ENCODE assay signal across 19 cellular contexts in genomic region chr6:150213301-150213700, GRCh38.
DNase-seq lines count a peak whose midpoint lies in the region; ATAC-seq, FAIRE-seq and TF ChIP-seq lines count a peak whose summit lies in the region.
"Had no signal": no experiment of that assay in that cellular context is flagged by ENCODE, and none has a peak within 500 bp of the region (broad histone marks: within the 10 kb centered on the region; RNA-seq: fewer than 3 reads in every experiment).

No MANE protein-coding gene starts in this region.

- BruUV-seq in K562 (replicated peaks; lab: Mats Ljungman, UMichigan) = no TSS peak

- H3K36me3 ChIP-seq in DOHH2 (ENCODE audit: control insufficient read depth, low read length) = no peaks in the 10 kb centered on the region
- no peaks in the 10 kb centered on the region for H3K36me3 ChIP-seq in K562 (ENCODE audit: control insufficient read depth, insufficient read depth, low read length)
- H3K36me3 ChIP-seq in left lung = no peaks in the 10 kb centered on the region

- in situ Hi-C loops in K562 (cut with MboI) = no loop called here

- H3K9me1 ChIP-seq in K562 (ENCODE audit: control insufficient read depth, insufficient read depth, low read length) = no peaks in the 10 kb centered on the region

- POLR2A ChIA-PET in K562 (lab: Yijun Ruan, JAX) = interaction anchor here (0.7 to 1.5 kb wide), 2 partner anchors 8 to 161 kb away, joined by 3 read pairs; no protein-coding TSS in a partner anchor

- TF ChIP-seq EP300 in K562 (IDR thresholded peaks at IDR 0.05; ENCODE audit: low read length) = no peak

- H3K4me2 ChIP-seq in DOHH2 (ENCODE audit: low read length) = peak overlapping the region; percentile 26
- no peak overlapping the region for H3K4me2 ChIP-seq in K562 (ENCODE audit: insufficient read depth, low read length)

- ATAC-seq in K562 (peak; percentile 34; the same call in 1 of the 3 replicates), left lung (peak; percentile 32), HG03045 (IDR thresholded peaks at IDR 0.05; ENCODE audit: unreplicated experiment) (no peak), HG03565 (IDR thresholded peaks at IDR 0.05; ENCODE audit: unreplicated experiment) (no peak)

- no peak overlapping the region for H2AFZ ChIP-seq in K562 (ENCODE audit: low read depth, low read length)
- H2AFZ ChIP-seq: GM23248 had no signal

- H3K27ac ChIP-seq in DOHH2 (ENCODE audit: low read depth, low read length) (no peak overlapping the region), K562 (ENCODE audit: extremely low read depth, low read depth, low read length) (no peak overlapping the region), left lung (no peak overlapping the region)
- H3K27ac ChIP-seq: BLaER1, GM23248 had no signal

- H4K20me1 ChIP-seq in DOHH2 (ENCODE audit: control insufficient read depth, insufficient read depth, low read depth, low read length) = no peaks in the 10 kb centered on the region
- H4K20me1 ChIP-seq in K562 (replicated peaks; ENCODE audit: control insufficient read depth, insufficient read depth, low read length) = no peaks in the 10 kb centered on the region; the same call in 1 of the 2 replicates
- H4K20me1 ChIP-seq: BLaER1 had no signal

- CTCF ChIA-PET in K562 (lab: Yijun Ruan, JAX; ENCODE audit: low intra/inter-chr PET ratio) = no interaction called here

- H3K27me3 ChIP-seq in DOHH2 (ENCODE audit: control insufficient read depth, low read length) = no peaks in the 10 kb centered on the region
- no peaks in the 10 kb centered on the region for H3K27me3 ChIP-seq in K562 (ENCODE audit: control insufficient read depth in 2 of 2, insufficient read depth in 2 of 2, low read length in 2 of 2)
- H3K27me3 ChIP-seq in left lung = no peaks in the 10 kb centered on the region
- H3K27me3 ChIP-seq: BLaER1 had no signal

- H3K79me2 ChIP-seq in DOHH2 (ENCODE audit: control insufficient read depth, low read length) (no peaks in the 10 kb centered on the region), K562 (ENCODE audit: control insufficient read depth, insufficient read depth, low read length) (no peaks in the 10 kb centered on the region; the same call in 2 of the 3 replicates)

- H3F3A ChIP-seq in DOHH2 (ENCODE audit: control insufficient read depth, insufficient read depth) = no peaks in the 10 kb centered on the region

- WGBS in K562 (ENCODE audit: insufficient coverage, low coverage, missing lambda C conversion rate) = 13% methylated on average over 1 of the region's 1 CpG

- intact Hi-C loops in K562 (cut with micrococcal nuclease) (no loop called here), left lung (cut with DNase I) (no loop called here)

- H3K9me3 ChIP-seq in DOHH2 (ENCODE audit: control insufficient read depth, insufficient read depth, low read length) = no peaks in the 10 kb centered on the region
- no peaks in the 10 kb centered on the region for H3K9me3 ChIP-seq in K562 (replicated peaks; ENCODE audit: control insufficient read depth, insufficient read depth, low read depth, low read length)
- no peaks in the 10 kb centered on the region for H3K9me3 ChIP-seq in left lung
- H3K9me3 ChIP-seq: BLaER1 had no signal

- DNase-seq in K562 (ENCODE audit: extremely low read depth in 1 of 4, low spot score in 3 of 4) (no peak), left lung (no peak), NCI-H187 (lab: John Stamatoyannopoulos, UW) (no peak), NCI-H2081 (lab: John Stamatoyannopoulos, UW) (no peak)
- DNase-seq: Calu3; CD4-positive, alpha-beta T cell; COR-L47; DMS79 treated with DMSO at 0.1 percent for 48 hours; GM23248; H7; HCEC 1CT had no signal

- no peak for TF ChIP-seq CTCF in DOHH2 (IDR thresholded peaks at IDR 0.05; ENCODE audit: low read depth, low read length, poor library complexity, severe bottlenecking)
- TF ChIP-seq CTCF in K562 (IDR thresholded peaks at IDR 0.05 in 2 of 3, conservative IDR thresholded peaks at IDR 0.05 in 1 of 3; ENCODE audit: insufficient read depth in 2 of 3, low read depth in 1 of 3, low read length in 3 of 3) = no peak
- TF ChIP-seq CTCF in left lung (IDR thresholded peaks at IDR 0.05) = no peak

- no peak for TF ChIP-seq POLR2A in K562 (conservative IDR thresholded peaks at IDR 0.05)

- H3K4me1 ChIP-seq in DOHH2 (ENCODE audit: control insufficient read depth, low read length) (peaks cover 14% of the 10 kb centered on the region), K562 (replicated peaks in 1 of 2; ENCODE audit: control insufficient read depth in 2 of 2, insufficient read depth in 2 of 2, low read length in 2 of 2) (peaks cover 9 to 30% of the 10 kb centered on the region in 2 experiments; a peak in 4 of 5 replicates), left lung (peaks cover 0 to 8% of the 10 kb centered on the region in 2 donors)

- H3K4me3 ChIP-seq in DOHH2 (ENCODE audit: low read length) = peak overlapping the region; percentile 7; the same call in 1 of the 2 replicates
- H3K4me3 ChIP-seq in K562 = no peak overlapping the region
- no peak overlapping the region for H3K4me3 ChIP-seq in left lung
- H3K4me3 ChIP-seq: BLaER1, GM23248 had no signal

- TF ChIP-seq RAD21 in K562 (CRISPR knock-in tag; conservative IDR thresholded peaks at IDR 0.05 in 1 of 2, IDR thresholded peaks at IDR 0.05 in 1 of 2) = no peak

- no peak overlapping the region for H3K9ac ChIP-seq in K562 (ENCODE audit: insufficient read depth in 1 of 2, low read depth in 2 of 2, low read length in 2 of 2)
- H3K9ac ChIP-seq: BLaER1, GM23248 had no signal

- no peaks in the 10 kb centered on the region for H3K9me2 ChIP-seq in DOHH2 (replicated peaks; ENCODE audit: control insufficient read depth, low read length)

- no peak for FAIRE-seq in K562 (lab: Jason Lieb, UNC)
- FAIRE-seq: G401.6, GM12892, GM19239, H1 had no signal

TF ChIP-seq in K562, 482 proteins besides CTCF, POLR2A, EP300 and RAD21:
- TF ChIP-seq KDM4B (IDR thresholded peaks at IDR 0.05; ENCODE audit: borderline replicate concordance in 2 of 2, low read depth in 1 of 2) (no peak), ZNF133 (CRISPR knock-in tag; IDR thresholded peaks at IDR 0.05) (no peak), ZNF830 (CRISPR knock-in tag; IDR thresholded peaks at IDR 0.05) (no peak), HDGF (IDR thresholded peaks at IDR 0.05) (no peak), CBFA2T2 (conservative IDR thresholded peaks at IDR 0.05) (no peak), ZNF57 (CRISPR knock-in tag; IDR thresholded peaks at IDR 0.05) (no peak), HNRNPLL (IDR thresholded peaks at IDR 0.05; ENCODE audit: low read depth, low read length, poor library complexity, severe bottlenecking) (no peak), NFE2 (IDR thresholded peaks at IDR 0.05; ENCODE audit: low read depth) (no peak), SETDB1 (IDR thresholded peaks at IDR 0.05; ENCODE audit: low read length) (no peak), HCFC1 (IDR thresholded peaks at IDR 0.05; ENCODE audit: low read depth, low read length) (no peak)
- TF ChIP-seq, protein P1, sequence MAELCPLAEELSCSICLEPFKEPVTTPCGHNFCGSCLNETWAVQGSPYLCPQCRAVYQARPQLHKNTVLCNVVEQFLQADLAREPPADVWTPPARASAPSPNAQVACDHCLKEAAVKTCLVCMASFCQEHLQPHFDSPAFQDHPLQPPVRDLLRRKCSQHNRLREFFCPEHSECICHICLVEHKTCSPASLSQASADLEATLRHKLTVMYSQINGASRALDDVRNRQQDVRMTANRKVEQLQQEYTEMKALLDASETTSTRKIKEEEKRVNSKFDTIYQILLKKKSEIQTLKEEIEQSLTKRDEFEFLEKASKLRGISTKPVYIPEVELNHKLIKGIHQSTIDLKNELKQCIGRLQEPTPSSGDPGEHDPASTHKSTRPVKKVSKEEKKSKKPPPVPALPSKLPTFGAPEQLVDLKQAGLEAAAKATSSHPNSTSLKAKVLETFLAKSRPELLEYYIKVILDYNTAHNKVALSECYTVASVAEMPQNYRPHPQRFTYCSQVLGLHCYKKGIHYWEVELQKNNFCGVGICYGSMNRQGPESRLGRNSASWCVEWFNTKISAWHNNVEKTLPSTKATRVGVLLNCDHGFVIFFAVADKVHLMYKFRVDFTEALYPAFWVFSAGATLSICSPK (IDR thresholded peaks at IDR 0.05; ENCODE audit: borderline replicate concordance) = no peak

Comparison
In these comparisons a context has a peak if more than half of its experiments do, and no peak if none do; other contexts are left out.
1. ATAC-seq: peak in K562 (single experiment) and left lung (single experiment); none in HG03045 (single experiment) and HG03565 (single experiment).